11 cellular contexts compared by ENCODE assay signal in genomic region chr1:27630859-27631491, GRCh38. TPM values are rescaled to one million over a fixed set of nuclear protein-coding genes. Genes with fewer than 3 reads are reported as not detected.
DNase-seq lines count a peak whose midpoint lies in the region; ATAC-seq, FAIRE-seq and TF ChIP-seq lines count a peak whose summit lies in the region.
"Had no signal": no experiment of that assay in that cellular context is flagged by ENCODE, and none has a peak within 500 bp of the region (broad histone marks: within the 10 kb centered on the region; RNA-seq: fewer than 3 reads in every experiment).

No MANE protein-coding gene starts in this region.

- H3K36me3 Mint-ChIP-seq in activated CD4-positive, alpha-beta T cell treated with anti-CD3 and anti-CD28 coated beads for 36 hours (ENCODE audit: low read depth), result no peaks in the 10 kb centered on the region
- H3K36me3 Mint-ChIP-seq in T-helper 17 cell (ENCODE audit: low read depth) (no peaks in the 10 kb centered on the region), type B pancreatic cell (no peaks in the 10 kb centered on the region)

- CTCF ChIA-PET in activated CD4-positive, alpha-beta T cell treated with anti-CD3 and anti-CD28 coated beads for 36 hours (lab: Charles Lee), result interaction anchor here (0.6 to 2.3 kb wide), 7 partner anchors 12 to 538 kb away, joined by 3 to 9 read pairs (median 3); no protein-coding TSS in a partner anchor

- TF ChIP-seq CTCF in keratinocyte (optimal IDR thresholded peaks at IDR 0.05 in 1 of 3, IDR thresholded peaks at IDR 0.05 in 1 of 3, conservative IDR thresholded peaks at IDR 0.05 in 1 of 3; ENCODE audit: extremely low read depth in 1 of 3, insufficient read depth in 2 of 3, low read length in 3 of 3) (no peak), type B pancreatic cell (conservative IDR thresholded peaks at IDR 0.05) (no peak)

- H2AFZ ChIP-seq in keratinocyte (ENCODE audit: control insufficient read depth, low read length), result peak overlapping the region; percentile 10

- no peak overlapping the region for H3K27ac ChIP-seq in keratinocyte (ENCODE audit: control insufficient read depth, insufficient read depth, low read length)
- H3K27ac ChIP-seq: A549 had no signal

- H3K27ac Mint-ChIP-seq in activated CD4-positive, alpha-beta T cell treated with anti-CD3 and anti-CD28 coated beads for 36 hours, result peak overlapping the region; percentile 23
- H3K27ac Mint-ChIP-seq in T-helper 17 cell (peak overlapping the region; percentile 82), type B pancreatic cell (peak overlapping the region; percentile 31)

- no peaks in the 10 kb centered on the region for H3K27me3 Mint-ChIP-seq in activated CD4-positive, alpha-beta T cell treated with anti-CD3 and anti-CD28 coated beads for 36 hours
- H3K27me3 Mint-ChIP-seq in T-helper 17 cell (no peaks in the 10 kb centered on the region), type B pancreatic cell (peaks cover 44% of the 10 kb centered on the region)

- H3K36me3 ChIP-seq in keratinocyte (ENCODE audit: control insufficient read depth in 2 of 2, extremely low read depth in 1 of 2, insufficient read depth in 2 of 2, low read length in 2 of 2), result no peaks in the 10 kb centered on the region

- dilution Hi-C loops in keratinocyte (cut with MboI; ENCODE audit: extremely low pct_ligation_motif_present, low sequenced_read_pairs), result no loop called here

- no peak overlapping the region for H3K9ac ChIP-seq in keratinocyte (ENCODE audit: control insufficient read depth, extremely low read depth, insufficient read depth, low read length)

- H3K4me1 ChIP-seq in keratinocyte (ENCODE audit: control insufficient read depth, extremely low read depth, insufficient read depth, low read length), result peaks cover 8% of the 10 kb centered on the region
- H3K4me1 ChIP-seq: A549 had no signal

- peaks cover 16% of the 10 kb centered on the region for H3K27me3 ChIP-seq in keratinocyte (ENCODE audit: control insufficient read depth, extremely low read depth, insufficient read depth, low read length)

- no peak for ATAC-seq in activated CD4-positive, alpha-beta T cell treated with anti-CD3 and anti-CD28 coated beads for 36 hours
- ATAC-seq in T-helper 17 cell (peak; percentile 2), HG02840 (IDR thresholded peaks at IDR 0.05; ENCODE audit: low FRiP score, unreplicated experiment) (no peak)
- ATAC-seq: A549 had no signal

- peaks cover 60% of the 10 kb centered on the region for H3K4me1 Mint-ChIP-seq in activated CD4-positive, alpha-beta T cell treated with anti-CD3 and anti-CD28 coated beads for 36 hours
- peaks cover 53% of the 10 kb centered on the region for H3K4me1 Mint-ChIP-seq in T-helper 17 cell
- peaks cover 18% of the 10 kb centered on the region for H3K4me1 Mint-ChIP-seq in type B pancreatic cell (ENCODE audit: unreplicated experiment)

- no peaks in the 10 kb centered on the region for H3K9me3 ChIP-seq in T-helper 17 cell (ENCODE audit: control insufficient read depth, low read length, poor library complexity, severe bottlenecking)
- H3K9me3 ChIP-seq in keratinocyte (ENCODE audit: control insufficient read depth, low read depth, low read length), result no peaks in the 10 kb centered on the region
- H3K9me3 ChIP-seq: A549 had no signal

- H4K20me1 ChIP-seq in keratinocyte (ENCODE audit: control insufficient read depth, extremely low read depth, insufficient read depth, low read length), result no peaks in the 10 kb centered on the region

- no peaks in the 10 kb centered on the region for H3K9me1 ChIP-seq in keratinocyte (ENCODE audit: control insufficient read depth, extremely low read depth, insufficient read depth, low read length)

- no peak for FAIRE-seq in keratinocyte (lab: Jason Lieb, UNC)
- FAIRE-seq: A549, colon had no signal

- POLR2A ChIA-PET in activated CD4-positive, alpha-beta T cell treated with anti-CD3 and anti-CD28 coated beads for 36 hours (lab: Charles Lee), result no interaction called here

- no peaks in the 10 kb centered on the region for H3K79me2 ChIP-seq in keratinocyte (ENCODE audit: control insufficient read depth, insufficient read depth, low read length)

- H3K4me3 ChIP-seq in keratinocyte (ENCODE audit: control insufficient read depth in 2 of 3, extremely low read depth in 1 of 3, insufficient read depth in 2 of 3, low read depth in 1 of 3, low read length in 3 of 3), result no peak overlapping the region
- H3K4me3 ChIP-seq: A549 had no signal

- H3K4me3 Mint-ChIP-seq in activated CD4-positive, alpha-beta T cell treated with anti-CD3 and anti-CD28 coated beads for 36 hours, result no peak overlapping the region
- H3K4me3 Mint-ChIP-seq in T-helper 17 cell (peak overlapping the region; percentile 56), type B pancreatic cell (peak overlapping the region; percentile 28)

- peak overlapping the region; percentile 13 for H3K4me2 ChIP-seq in keratinocyte (ENCODE audit: control insufficient read depth, extremely low read depth, insufficient read depth, low read depth, low read length)
- H3K4me2 ChIP-seq: A549 had no signal

- intact Hi-C loops in activated CD4-positive, alpha-beta T cell treated with anti-CD3 and anti-CD28 coated beads for 36 hours (cut with DNase I, micrococcal nuclease), result no loop called here

- no peak for DNase-seq in activated CD4-positive, alpha-beta T cell treated with anti-CD3 and anti-CD28 coated beads for 36 hours
- no peak for DNase-seq in activated CD4-positive, alpha-beta T cell treated with anti-CD3 and anti-CD28 coated beads, Interleukin-2, amount 50 U/mL, for 4 hours
- DNase-seq in T-helper 17 cell, result no peak
- DNase-seq in keratinocyte (ENCODE audit: low read depth, low spot score), result no peak
- DNase-seq in type B pancreatic cell (ENCODE audit: extremely low spot score, unreplicated experiment), result no peak
- no peak for DNase-seq in NK-92 treated with Interleukin-12 subunit alpha and Interleukin-12 subunit beta, amount 100 ng/mL, for 24 hours (lab: John Stamatoyannopoulos, UW)
- no peak for DNase-seq in stimulated activated CD4-positive, alpha-beta T cell treated with anti-CD3 and anti-CD28 coated beads, Interleukin-2, amount 100 ng/mL, for 24 hours
- DNase-seq: NCI-H1092 treated with DMSO at 0.1 percent for 48 hours had no signal

- no peaks in the 10 kb centered on the region for H3K9me3 Mint-ChIP-seq in activated CD4-positive, alpha-beta T cell treated with anti-CD3 and anti-CD28 coated beads for 36 hours (ENCODE audit: low read depth)
- no peaks in the 10 kb centered on the region for H3K9me3 Mint-ChIP-seq in type B pancreatic cell

RNA-seq across cellular contexts. Expression of gene FGR, which starts 4.0 kb away (rescaled TPM):
- total RNA-seq in activated CD4-positive, alpha-beta T cell treated with anti-CD3 and anti-CD28 coated beads for 36 hours, result under 1 TPM in 1 of 2 experiments, not detected in 1; 0.11 TPM
- total RNA-seq in T-helper 17 cell, result 10 to 100 TPM in 1 of 2 donors, 1 to 10 TPM in 1; 3.3 to 12.6 TPM
- 0.04 to 0.17 TPM in 2 of 3 replicates, not detected in the other for polyA plus RNA-seq in keratinocyte
- 0.24 TPM for polyA plus RNA-seq in keratinocyte (2011; ENCODE audit: low read depth)
- 0.04 and 0.06 TPM in 2 replicates for polyA plus RNA-seq in keratinocyte (2011; cell fraction: cytosol; rRNA removed)
- not detected in 2 replicates for polyA plus RNA-seq in keratinocyte (2011; cell fraction: nucleus; rRNA removed)
- 0.06 TPM in 1 of 2 replicates, not detected in the other for polyA plus RNA-seq in keratinocyte (2012; ENCODE audit: low replicate concordance)
- polyA minus RNA-seq in keratinocyte, result not detected in 3 replicates
- polyA minus RNA-seq in keratinocyte (2011; cell fraction: cytosol; rRNA and poly(A)+ RNA removed), result not detected
- polyA minus RNA-seq in keratinocyte (2011; cell fraction: nucleus; rRNA and poly(A)+ RNA removed), result not detected in 2 replicates
- not detected in 2 replicates for total RNA-seq in type B pancreatic cell (ENCODE audit: low replicate concordance)
- polyA plus RNA-seq: A549 had no signal

RNA-seq across cellular contexts. Expression of gene AHDC1, which starts 27.0 kb away (rescaled TPM):
- total RNA-seq in activated CD4-positive, alpha-beta T cell treated with anti-CD3 and anti-CD28 coated beads for 36 hours, result 10 to 100 TPM; 10.3 to 12.1 TPM
- total RNA-seq in T-helper 17 cell (10 to 100 TPM; 15.9 to 18.7 TPM), type B pancreatic cell (ENCODE audit: low replicate concordance) (49.3 and 61.0 TPM in 2 replicates)
- polyA plus RNA-seq in keratinocyte, result 3.9 to 4.2 TPM (median 4.1 TPM) in 3 replicates
- polyA plus RNA-seq in keratinocyte (2011; ENCODE audit: low read depth), result 7.2 TPM
- 3.6 and 5.3 TPM in 2 replicates for polyA plus RNA-seq in keratinocyte (2011; cell fraction: cytosol; rRNA removed)
- polyA plus RNA-seq in keratinocyte (2011; cell fraction: nucleus; rRNA removed), result 24.5 and 32.9 TPM in 2 replicates
- polyA plus RNA-seq in keratinocyte (2012; ENCODE audit: low replicate concordance), result 13.6 and 18.7 TPM in 2 replicates
- 7.9 to 15.7 TPM (median 10.4 TPM) in 3 replicates for polyA minus RNA-seq in keratinocyte
- polyA minus RNA-seq in keratinocyte (2011; cell fraction: cytosol; rRNA and poly(A)+ RNA removed), result 8.8 TPM
- 19.1 and 26.2 TPM in 2 replicates for polyA minus RNA-seq in keratinocyte (2011; cell fraction: nucleus; rRNA and poly(A)+ RNA removed)

RNA-seq across cellular contexts. Expression of gene IFI6, which starts 41.0 kb away (rescaled TPM):
- total RNA-seq in activated CD4-positive, alpha-beta T cell treated with anti-CD3 and anti-CD28 coated beads for 36 hours, result 10 to 100 TPM; 41.8 to 62.5 TPM
- total RNA-seq in T-helper 17 cell (10 to 100 TPM; 25.7 to 26.4 TPM), type B pancreatic cell (ENCODE audit: low replicate concordance) (62.2 and 136 TPM in 2 replicates)
- 408 to 1,278 TPM (median 618 TPM) in 3 replicates for polyA plus RNA-seq in keratinocyte
- 24.6 TPM for polyA plus RNA-seq in keratinocyte (2011; ENCODE audit: low read depth)
- polyA plus RNA-seq in keratinocyte (2011; cell fraction: cytosol; rRNA removed), result 305 and 602 TPM in 2 replicates
- polyA plus RNA-seq in keratinocyte (2011; cell fraction: nucleus; rRNA removed), result 580 and 676 TPM in 2 replicates
- 51.1 and 1,172 TPM in 2 replicates for polyA plus RNA-seq in keratinocyte (2012; ENCODE audit: low replicate concordance)
- polyA minus RNA-seq in keratinocyte, result 109 to 241 TPM (median 185 TPM) in 3 replicates
- polyA minus RNA-seq in keratinocyte (2011; cell fraction: cytosol; rRNA and poly(A)+ RNA removed), result 581 TPM
- 248 and 253 TPM in 2 replicates for polyA minus RNA-seq in keratinocyte (2011; cell fraction: nucleus; rRNA and poly(A)+ RNA removed)

Comparison
In these comparisons a context has a peak if more than half of its experiments do, and no peak if none do; other contexts are left out.
1. H3K27ac Mint-ChIP-seq: peak in every context shown above with its lines; median percentile 82 in T-helper 17 cell; 31 in type B pancreatic cell; 23 in activated CD4-positive, alpha-beta T cell treated with anti-CD3 and anti-CD28 coated beads for 36 hours.